ENCODE assay signal across 14 cellular contexts in the genomic region with DNA sequence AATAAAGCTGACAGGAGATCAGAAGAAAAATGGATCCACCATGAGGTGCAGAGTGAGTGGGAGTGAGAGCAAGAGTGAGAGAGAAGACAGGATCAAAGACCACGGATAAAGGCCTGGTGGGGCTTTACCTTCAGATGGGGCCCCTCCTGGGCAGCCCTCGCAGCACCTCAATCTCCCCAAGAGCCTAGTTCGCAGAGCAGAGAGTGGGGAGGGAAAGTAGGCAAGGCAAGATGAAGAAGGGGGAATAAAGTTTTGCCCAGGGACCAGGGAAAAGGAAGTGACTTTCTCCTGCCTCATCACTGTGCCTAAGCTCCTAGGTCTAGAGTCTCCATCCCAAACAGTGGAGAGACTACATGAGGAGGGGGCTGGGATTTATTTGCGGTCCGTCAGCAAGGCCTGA. TPM values are rescaled to one million over a fixed set of nuclear protein-coding genes. Genes with fewer than 3 reads are reported as not detected.
A peak's percentile ranks its signal among the peaks of the same experiment; 100 is the strongest.
DNase-seq lines count a peak whose midpoint lies in the region; ATAC-seq and TF ChIP-seq lines count a peak whose summit lies in the region.
"Had no signal": no experiment of that assay in that cellular context is flagged by ENCODE, and none has a peak within 500 bp of the region (broad histone marks: within the 10 kb centered on the region; RNA-seq: fewer than 3 reads in every experiment).

No MANE protein-coding gene starts in this region.

- H2AFZ ChIP-seq in osteoblast (ENCODE audit: low read length), result peak overlapping the region; percentile 94

- peaks cover 0 to 7% (median 3%) of the 10 kb centered on the region in 3 donors for H3K27me3 Mint-ChIP-seq in CD14-positive monocyte (ENCODE audit: low read depth in 3 of 3)
- H3K27me3 Mint-ChIP-seq in central memory CD8-positive, alpha-beta T cell, result no peaks in the 10 kb centered on the region

- H3K4me1 Mint-ChIP-seq in CD14-positive monocyte, result peaks cover 63% of the 10 kb centered on the region
- H3K4me1 Mint-ChIP-seq in central memory CD8-positive, alpha-beta T cell, result peaks cover 28% of the 10 kb centered on the region

- no peak overlapping the region for H3K4me2 ChIP-seq in osteoblast (ENCODE audit: insufficient read depth, low read length)

- no peaks in the 10 kb centered on the region for H3K79me2 ChIP-seq in osteoblast (ENCODE audit: insufficient read depth, low read length)

- CTCF ChIA-PET in HEK293 (lab: Yijun Ruan, JAX), result interaction anchor here (0.7 to 4.5 kb wide), 15 partner anchors 8 to 462 kb away, joined by 3 to 115 read pairs (median 5); partner anchors contain the start of gene RDH5

- H3K27ac ChIP-seq in HEK293 (ENCODE audit: extremely low read depth, low read depth, low read length) (no peak overlapping the region; the same call in 1 of the 2 replicates), osteoblast (ENCODE audit: low read depth, low read length) (no peak overlapping the region)
- H3K27ac ChIP-seq: ovary had no signal

- H3K36me3 ChIP-seq in HEK293 (ENCODE audit: control insufficient read depth in 2 of 2, insufficient read depth in 1 of 2, low read length in 2 of 2) (no peaks in the 10 kb centered on the region), osteoblast (ENCODE audit: insufficient read depth, low read length) (no peaks in the 10 kb centered on the region)
- H3K36me3 ChIP-seq: ovary had no signal

- H4K20me1 ChIP-seq in osteoblast (ENCODE audit: insufficient read depth, low read length), result no peaks in the 10 kb centered on the region

- peak overlapping the region in 1 of 2 donors; percentile 42 for H3K4me3 Mint-ChIP-seq in CD14-positive monocyte
- H3K4me3 Mint-ChIP-seq in central memory CD8-positive, alpha-beta T cell, result no peak overlapping the region

- H3K4me3 ChIP-seq in HEK293 (ENCODE audit: low read depth, low read length) (no peak overlapping the region), osteoblast (ENCODE audit: insufficient read depth, low read length) (no peak overlapping the region)
- H3K4me3 ChIP-seq: ovary had no signal

- H3K36me3 Mint-ChIP-seq in CD14-positive monocyte, result peaks cover 12 to 27% of the 10 kb centered on the region in 2 donors
- H3K36me3 Mint-ChIP-seq in central memory CD8-positive, alpha-beta T cell (ENCODE audit: insufficient read depth), result peaks cover 3% of the 10 kb centered on the region

- peaks cover 12% of the 10 kb centered on the region for H3K27me3 ChIP-seq in osteoblast (ENCODE audit: insufficient read depth, low read length)
- H3K27me3 ChIP-seq: ovary had no signal

- H3K9me3 Mint-ChIP-seq in CD14-positive monocyte, result peaks cover 22 to 47% (median 35%) of the 10 kb centered on the region in 7 donors
- H3K9me3 Mint-ChIP-seq in central memory CD8-positive, alpha-beta T cell, result no peaks in the 10 kb centered on the region

- H3K9me3 ChIP-seq in HEK293 (ENCODE audit: control insufficient read depth, insufficient read depth, low read depth, low read length), result no peaks in the 10 kb centered on the region
- no peaks in the 10 kb centered on the region for H3K9me3 ChIP-seq in osteoblast (ENCODE audit: low read depth, low read length)

- intact Hi-C loops in CD14-positive monocyte (cut with micrococcal nuclease), result no loop called here

- ATAC-seq in central memory CD8-positive, alpha-beta T cell (replicated peaks; ENCODE audit: extremely low read depth, poor library complexity, severe bottlenecking), result no peak

- H3K4me1 ChIP-seq in HEK293 (ENCODE audit: control insufficient read depth, insufficient read depth, low read length) (no peaks in the 10 kb centered on the region), osteoblast (ENCODE audit: insufficient read depth, low read length) (no peaks in the 10 kb centered on the region)

- POLR2A ChIA-PET in HEK293 (lab: Yijun Ruan, JAX), result interaction anchor here (0.7 to 1.4 kb wide), 2 partner anchors 60 to 69 kb away, joined by 3 read pairs; partner anchors contain the start of genes BLOC1S1 and ITGA7

- peak overlapping the region; percentile 95 to 98 (median 97) for H3K27ac Mint-ChIP-seq in CD14-positive monocyte
- H3K27ac Mint-ChIP-seq in central memory CD8-positive, alpha-beta T cell (ENCODE audit: low read depth), result peak overlapping the region; percentile 61

- no peak for DNase-seq in CD14-positive monocyte (ENCODE audit: low spot score)
- no peak for DNase-seq in central memory CD8-positive, alpha-beta T cell (ENCODE audit: low spot score in 2 of 2)
- DNase-seq in osteoblast (ENCODE audit: insufficient read length, low spot score, missing footprints), result peak; percentile 65
- no peak for DNase-seq in stimulated activated naive CD4-positive, alpha-beta T cell (lab: John Stamatoyannopoulos, UW)
- no peak for DNase-seq in stimulated activated naive CD4-positive, alpha-beta T cell treated with Interleukin-2 at 50 U/mL for 16 hours (lab: John Stamatoyannopoulos, UW)
- DNase-seq in GM13976 (ENCODE audit: low spot score), result no peak
- DNase-seq in activated CD4-positive, CD25-positive, alpha-beta regulatory T cell treated with anti-CD3 and anti-CD28 coated beads, Interleukin-2, amount 50 U/mL, for 72 hours, result no peak
- DNase-seq: activated T-cell treated with anti-CD3 and anti-CD28 coated beads for 4 hours; effector memory CD4-positive, alpha-beta T cell; IMR-90; NCI-H1436 had no signal

- in situ Hi-C loops in GM13976 (cut with MboI; ENCODE audit: low sequenced_read_pairs, unreplicated experiment), result no loop called here

- TF ChIP-seq CTCF in CD14-positive monocyte (IDR thresholded peaks at IDR 0.05), result no peak
- TF ChIP-seq CTCF in HEK293 (tag by site-specific recombination; IDR thresholded peaks at IDR 0.05), result no peak
- no peak for TF ChIP-seq CTCF in osteoblast (IDR thresholded peaks at IDR 0.05; ENCODE audit: extremely low read depth, low read depth, low read length)
- no peak for TF ChIP-seq CTCF in GM13976 (IDR thresholded peaks at IDR 0.05; ENCODE audit: borderline replicate concordance, control extremely low read depth, extremely low read depth, insufficient read depth, missing control alignments)

TF ChIP-seq in HEK293, 187 proteins besides CTCF, POLR2A, EP300 and RAD21:
- TF ChIP-seq PRDM1 (tag by site-specific recombination; IDR thresholded peaks at IDR 0.05) (peak; percentile 53), YY1 (tag by site-specific recombination; IDR thresholded peaks at IDR 0.05) (no peak), KLF9 (tag by site-specific recombination; IDR thresholded peaks at IDR 0.05; ENCODE audit: low read depth) (no peak), ZNF623 (tag by site-specific recombination; IDR thresholded peaks at IDR 0.05) (no peak), SP2 (tag by site-specific recombination; IDR thresholded peaks at IDR 0.05) (no peak)
- TF ChIP-seq, protein P1, sequence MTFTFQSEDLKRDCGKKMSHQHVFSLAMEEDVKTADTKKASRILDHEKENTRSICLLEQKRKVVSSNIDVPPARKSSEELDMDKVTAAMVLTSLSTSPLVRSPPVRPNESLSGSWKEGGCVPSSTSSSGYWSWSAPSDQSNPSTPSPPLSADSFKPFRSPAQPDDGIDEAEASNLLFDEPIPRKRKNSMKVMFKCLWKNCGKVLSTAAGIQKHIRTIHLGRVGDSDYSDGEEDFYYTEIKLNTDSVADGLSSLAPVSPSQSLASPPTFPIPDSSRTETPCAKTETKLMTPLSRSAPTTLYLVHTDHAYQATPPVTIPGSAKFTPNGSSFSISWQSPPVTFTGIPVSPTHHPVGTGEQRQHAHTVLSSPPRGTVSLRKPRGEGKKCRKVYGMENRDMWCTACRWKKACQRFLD (tag by site-specific recombination; IDR thresholded peaks at IDR 0.05), result no peak

RNA-seq across cellular contexts. Expression of gene OR10P1, which starts 10.3 kb away (rescaled TPM):
- polyA plus RNA-seq in CD14-positive monocyte, result not detected
- total RNA-seq in osteoblast, result not detected in 2 replicates
- total RNA-seq: astrocyte, IMR-90, ovary had no signal
- polyA plus RNA-seq: IMR-90, ovary had no signal
